Comparison of ENCODE assay signal across 21 cellular contexts in the genomic region with DNA sequence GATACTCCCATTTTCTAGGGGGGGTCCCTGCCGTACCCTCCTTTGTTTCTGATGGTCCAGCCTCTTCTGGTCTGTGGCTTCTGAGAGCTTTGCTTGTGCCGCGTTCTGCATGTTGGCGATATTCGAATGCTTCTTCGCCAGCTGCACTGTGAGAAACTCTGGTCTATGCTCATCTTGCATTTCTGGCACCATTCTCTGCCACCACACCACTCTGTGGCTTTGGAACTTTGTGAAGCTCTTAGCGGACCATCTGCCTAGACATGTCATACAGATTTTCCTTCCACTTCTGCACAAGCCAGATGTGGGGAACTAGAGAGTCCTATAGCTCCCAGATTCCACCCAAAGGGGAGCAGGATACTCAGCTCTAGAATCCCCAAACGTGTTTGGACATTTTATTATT.
A peak's percentile ranks its signal among the peaks of the same experiment; 100 is the strongest.
DNase-seq lines count a peak whose midpoint lies in the region; ATAC-seq and TF ChIP-seq lines count a peak whose summit lies in the region.
"Had no signal": no experiment of that assay in that cellular context is flagged by ENCODE, and none has a peak within 500 bp of the region (broad histone marks: within the 10 kb centered on the region; RNA-seq: fewer than 3 reads in every experiment).

No MANE protein-coding gene starts in this region.

- no peaks in the 10 kb centered on the region for H3K79me2 ChIP-seq in hepatocyte

- no peak overlapping the region for H2AFZ ChIP-seq in hepatocyte

- H3K4me2 ChIP-seq in hepatocyte = no peak overlapping the region

- peaks cover 13% of the 10 kb centered on the region for H3K4me1 ChIP-seq in hepatocyte (ENCODE audit: insufficient read depth)
- peaks cover 15 to 28% of the 10 kb centered on the region in 2 donors for H3K4me1 ChIP-seq in gastrocnemius medialis

- 95% methylated on average over 8 of the region's 8 CpGs for WGBS in hepatocyte (ENCODE audit: low lambda C conversion rate, missing lambda C conversion rate)

- H3K27ac ChIP-seq in hepatocyte (peak overlapping the region; percentile 26), gastrocnemius medialis (no peak overlapping the region)

- in situ Hi-C loops in gastrocnemius medialis (cut with MboI; ENCODE audit: low sequenced_read_pairs in 4 of 4) = loop anchor here (10.0 to 25.0 kb wide), 7 partner anchors 84 to 1664 kb away; partner anchors contain the start of genes JMJD1C (in 1 of the 4) and REEP3 (in 1 of the 4)

- no peaks in the 10 kb centered on the region for H3K27me3 ChIP-seq in hepatocyte
- no peaks in the 10 kb centered on the region for H3K27me3 ChIP-seq in gastrocnemius medialis
- H3K27me3 ChIP-seq: heart left ventricle had no signal

- no peaks in the 10 kb centered on the region for H4K20me1 ChIP-seq in hepatocyte (ENCODE audit: insufficient read depth, poor library complexity, severe bottlenecking)

- ATAC-seq in gastrocnemius medialis (peak; percentile 25 to 43), HG02571 (IDR thresholded peaks at IDR 0.05; ENCODE audit: unreplicated experiment) (no peak)
- ATAC-seq: activated T-cell treated with anti-CD3 and anti-CD28 coated beads, Interleukin-2, amount 50 U/mL, for 72 hours; heart left ventricle; stimulated activated naive B cell treated with anti-CD40 and anti-IgM and Interleukin-4, amounts not matched to agents 10 μg/mL and 1 μg/mL and 100 μg/mL, for 72 hours had no signal

- H3K9me2 ChIP-seq in hepatocyte (replicated peaks; ENCODE audit: insufficient read depth) = no peaks in the 10 kb centered on the region

- H3K4me3 ChIP-seq in hepatocyte (no peak overlapping the region), gastrocnemius medialis (no peak overlapping the region)
- H3K4me3 ChIP-seq: heart left ventricle, skin epidermis had no signal

- DNase-seq in DMS79 treated with DMSO at 0.1 percent for 48 hours (lab: John Stamatoyannopoulos, UW) (peak; percentile 48), NCI-H1694 treated with DMSO at 0.1 percent for 48 hours (lab: John Stamatoyannopoulos, UW) (peak; percentile 79), hepatocyte (ENCODE audit: low spot score) (no peak), gastrocnemius medialis (no peak), NCI-H774 (lab: John Stamatoyannopoulos, UW) (no peak)
- DNase-seq in activated naive CD4-positive, alpha-beta T cell treated with Interleukin-2 at 50 U/mL for 16 hours = no peak
- DNase-seq: activated CD4-positive, alpha-beta T cell treated with anti-CD3 and anti-CD28 coated beads for 48 hours; activated naive CD4-positive, alpha-beta T cell treated with anti-CD3 and anti-CD28 coated beads, Interleukin-2, amount 50 U/mL, for 16 hours; activated T-cell treated with anti-CD3 and anti-CD28 coated beads, Interleukin-2, amount 50 U/mL, for 72 hours; dermis blood vessel endothelial cell; DND-41; heart left ventricle; NCI-H1092 treated with DMSO at 0.1 percent for 48 hours; NCI-H2081 treated with DMSO at 0.1 percent for 48 hours; NCI-H82; OCI-M1; SIG-M5; stimulated activated CD4-positive, alpha-beta T cell treated with anti-CD3 and anti-CD28 coated beads, Interleukin-2, amount 100 ng/mL, for 48 hours; stimulated activated naive B cell treated with anti-CD40 and anti-IgM and Interleukin-4, amounts not matched to agents 10 μg/mL and 1 μg/mL and 100 μg/mL, for 72 hours had no signal

- no peaks in the 10 kb centered on the region for H3K9me3 ChIP-seq in hepatocyte (ENCODE audit: low read depth)
- no peaks in the 10 kb centered on the region for H3K9me3 ChIP-seq in gastrocnemius medialis
- H3K9me3 ChIP-seq: heart left ventricle had no signal

- TF ChIP-seq CTCF in hepatocyte (IDR thresholded peaks at IDR 0.05; ENCODE audit: poor library complexity) (no peak), gastrocnemius medialis (IDR thresholded peaks at IDR 0.05 in 4 of 5, conservative IDR thresholded peaks at IDR 0.05 in 1 of 5) (no peak)

- H3K36me3 ChIP-seq in hepatocyte (replicated peaks; ENCODE audit: insufficient read depth, low read depth) (no peaks in the 10 kb centered on the region), gastrocnemius medialis (no peaks in the 10 kb centered on the region)
- H3K36me3 ChIP-seq: heart left ventricle had no signal

- intact Hi-C loops in gastrocnemius medialis (cut with DNase I; ENCODE audit: low total_unique reads) = loop anchor here (10.0 kb wide), 1 partner anchor 914 kb away; the partner anchor contains the start of gene ADO

- TF ChIP-seq POLR2A in gastrocnemius medialis (IDR thresholded peaks at IDR 0.05) = no peak

Comparison
In these comparisons a context has a peak if more than half of its experiments do, and no peak if none do; other contexts are left out.
1. DNase-seq: peak in DMS79 treated with DMSO at 0.1 percent for 48 hours (single experiment) and NCI-H1694 treated with DMSO at 0.1 percent for 48 hours (single experiment); none in hepatocyte (single experiment), gastrocnemius medialis (0 of 2), activated naive CD4-positive, alpha-beta T cell treated with Interleukin-2 at 50 U/mL for 16 hours (single experiment) and NCI-H774 (single experiment).